Comparison of ENCODE assay signal across 18 cellular contexts in the genomic region with DNA sequence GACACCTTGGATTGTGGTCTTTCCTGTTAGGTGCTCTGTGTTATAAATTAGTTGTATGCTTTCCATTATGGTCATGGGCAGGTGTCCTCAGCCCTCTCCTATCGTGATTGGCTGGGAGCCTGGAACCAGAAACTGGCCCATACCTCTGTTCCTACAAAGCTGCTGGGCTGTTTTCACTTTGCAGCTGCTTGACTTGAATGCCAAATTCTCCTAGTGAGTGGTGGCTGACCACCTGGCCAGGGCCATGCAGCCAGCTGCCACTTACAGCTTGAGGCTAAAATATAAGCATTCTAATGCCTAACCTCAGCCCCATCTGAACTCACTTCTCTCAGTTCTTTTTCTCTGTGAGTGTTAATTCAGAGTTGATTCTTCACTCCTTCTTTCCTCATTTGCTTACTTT.
DNase-seq lines count a peak whose midpoint lies in the region; ATAC-seq, FAIRE-seq and TF ChIP-seq lines count a peak whose summit lies in the region.
"Had no signal": no experiment of that assay in that cellular context is flagged by ENCODE, and none has a peak within 500 bp of the region (broad histone marks: within the 10 kb centered on the region; RNA-seq: fewer than 3 reads in every experiment).

No MANE protein-coding gene starts in this region.

- ATAC-seq in left ventricle myocardium superior (peak; percentile 12), right cardiac atrium (no peak), GM12878 (peak; percentile 38), GM21367 (IDR thresholded peaks at IDR 0.05; ENCODE audit: unreplicated experiment) (no peak)
- ATAC-seq: left cardiac atrium; stimulated activated naive CD8-positive, alpha-beta T cell treated with anti-CD3 and anti-CD28 coated beads, Interleukin-15, amount 100 ng/mL, for 72 hours had no signal

- no peak for TF ChIP-seq EP300 in GM12878 (IDR thresholded peaks at IDR 0.05; ENCODE audit: borderline replicate concordance in 1 of 2, control insufficient read depth in 1 of 2, low read depth in 2 of 2, low read length in 2 of 2)

- H3K9ac ChIP-seq in GM12878 (ENCODE audit: control insufficient read depth, insufficient read depth, low read length), result no peak overlapping the region
- H3K9ac ChIP-seq: parathyroid adenoma had no signal

- H3K4me2 ChIP-seq in GM12878 (ENCODE audit: control insufficient read depth, insufficient read depth), result no peak overlapping the region

- H3K4me1 ChIP-seq in right cardiac atrium (ENCODE audit: control insufficient read depth, insufficient read depth, low read length) (peaks cover 2% of the 10 kb centered on the region), GM12878 (ENCODE audit: control insufficient read depth, insufficient read depth, low read length) (no peaks in the 10 kb centered on the region)
- H3K4me1 ChIP-seq: parathyroid adenoma, uterus had no signal

- TF ChIP-seq POLR2A in GM12878 (IDR thresholded peaks at IDR 0.05; ENCODE audit: low read depth, low read length), result no peak

- DNase-seq in left ventricle myocardium superior (no peak), right cardiac atrium (no peak), NCI-H510A treated with DMSO at 0.1 percent for 48 hours (lab: John Stamatoyannopoulos, UW) (peak; percentile 22), GM12878 (ENCODE audit: low read depth, low spot score) (no peak), NCI-H345 (lab: John Stamatoyannopoulos, UW) (no peak)
- DNase-seq in stimulated activated CD4-positive, alpha-beta T cell treated with anti-CD3 and anti-CD28 coated beads, Interleukin-2, amount 100 ng/mL, for 48 hours, result no peak
- no peak for DNase-seq in activated CD4-positive, alpha-beta T cell treated with anti-CD3 and anti-CD28 coated beads for 1 hour
- DNase-seq: ACHN; activated CD4-positive, alpha-beta T cell treated with anti-CD3 and anti-CD28 coated beads, Interleukin-2, amount 10 ng/mL, durations not matched to agents 7 days and 5 days; activated T-cell treated with anti-CD3 and anti-CD28 coated beads, Interleukin-2, amount 50 U/mL, for 1 hour; CD4-positive, alpha-beta T cell; left cardiac atrium; stimulated activated naive CD8-positive, alpha-beta T cell treated with anti-CD3 and anti-CD28 coated beads, Interleukin-15, amount 100 ng/mL, for 72 hours; T1000; uterus had no signal

- H3K27me3 ChIP-seq in right cardiac atrium (ENCODE audit: control insufficient read depth, insufficient read depth), result no peaks in the 10 kb centered on the region
- H3K27me3 ChIP-seq in GM12878 (replicated peaks in 1 of 2; ENCODE audit: control insufficient read depth in 2 of 2, insufficient read depth in 2 of 2, low read length in 1 of 2), result no peaks in the 10 kb centered on the region
- H3K27me3 ChIP-seq: uterus had no signal

- no peak for TF ChIP-seq RAD21 in GM12878 (IDR thresholded peaks at IDR 0.05; ENCODE audit: insufficient read depth, low read depth, low read length)

- no TSS peak for BruUV-seq in GM12878 (replicated peaks; lab: Mats Ljungman, UMichigan)

- RAD21 ChIA-PET in GM12878 (lab: Charles Lee; ENCODE audit: unreplicated experiment), result no interaction called here

- H3K4me3 ChIP-seq in right cardiac atrium (ENCODE audit: low read length) (no peak overlapping the region), GM12878 (no peak overlapping the region)
- H3K4me3 ChIP-seq: uterus had no signal

- no peaks in the 10 kb centered on the region for H4K20me1 ChIP-seq in GM12878 (ENCODE audit: control insufficient read depth, insufficient read depth)

- H3K27ac ChIP-seq in right cardiac atrium (ENCODE audit: low read length) (no peak overlapping the region), GM12878 (ENCODE audit: control insufficient read depth, insufficient read depth) (no peak overlapping the region)
- H3K27ac ChIP-seq: parathyroid adenoma, uterus had no signal

- SMC1A ChIA-PET in GM12878 (lab: Charles Lee; ENCODE audit: uncharacterized antibody, unreplicated experiment), result no interaction called here

- H2AFZ ChIP-seq in GM12878 (ENCODE audit: control insufficient read depth, low read depth, low read length), result no peak overlapping the region

- intact Hi-C loops in left ventricle myocardium superior (cut with micrococcal nuclease), result no loop called here
- intact Hi-C loops in right cardiac atrium (cut with DNase I), result no loop called here
- intact Hi-C loops in GM12878 (cut with micrococcal nuclease; ENCODE audit: unreplicated experiment), result no loop called here

- WGBS in right cardiac atrium, result 72% methylated on average over 1 of the region's 1 CpG
- WGBS in GM12878 (ENCODE audit: insufficient coverage, insufficient replicate concordance, low lambda C conversion rate, missing lambda C conversion rate), result 0% methylated on average over 1 of the region's 1 CpG

- in situ Hi-C loops in GM12878 (cut with MboI), result no loop called here

- no peaks in the 10 kb centered on the region for H3K79me2 ChIP-seq in GM12878 (ENCODE audit: control insufficient read depth, insufficient read depth, low read length)
- H3K79me2 ChIP-seq: parathyroid adenoma had no signal

- H3K36me3 ChIP-seq in GM12878 (ENCODE audit: control insufficient read depth in 2 of 2, insufficient read depth in 2 of 2, low read length in 1 of 2), result no peaks in the 10 kb centered on the region
- H3K36me3 ChIP-seq: uterus had no signal

- POLR2A ChIA-PET in GM12878 (lab: Charles Lee), result no interaction called here

- H3K9me3 ChIP-seq in right cardiac atrium (ENCODE audit: control insufficient read depth, low read length), result no peaks in the 10 kb centered on the region
- no peaks in the 10 kb centered on the region for H3K9me3 ChIP-seq in GM12878 (replicated peaks; ENCODE audit: control insufficient read depth, insufficient read depth, low read length)
- H3K9me3 ChIP-seq: uterus had no signal

- no peak for FAIRE-seq in GM12878 (lab: Jason Lieb, UNC)
- FAIRE-seq: G401.6 had no signal

- no peak for TF ChIP-seq CTCF in GM12878 (IDR thresholded peaks at IDR 0.05 in 2 of 3, conservative IDR thresholded peaks at IDR 0.05 in 1 of 3; ENCODE audit: control insufficient read depth in 2 of 3, extremely low read depth in 1 of 3, insufficient read depth in 1 of 3, low read depth in 3 of 3, low read length in 3 of 3)

- CTCF ChIA-PET in GM12878 (lab: Yijun Ruan, JAX), result no interaction called here

TF ChIP-seq in GM12878, 131 proteins besides CTCF, POLR2A, EP300 and RAD21 (continues in another document):
- TF ChIP-seq, protein P1, sequence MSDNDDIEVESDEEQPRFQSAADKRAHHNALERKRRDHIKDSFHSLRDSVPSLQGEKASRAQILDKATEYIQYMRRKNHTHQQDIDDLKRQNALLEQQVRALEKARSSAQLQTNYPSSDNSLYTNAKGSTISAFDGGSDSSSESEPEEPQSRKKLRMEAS (IDR thresholded peaks at IDR 0.05; ENCODE audit: low read depth, low read length), result no peak
- TF ChIP-seq CHD4 (IDR thresholded peaks at IDR 0.05), result no peak
- TF ChIP-seq EED (IDR thresholded peaks at IDR 0.05; ENCODE audit: low read depth), result no peak
- TF ChIP-seq RFX5 (IDR thresholded peaks at IDR 0.05; ENCODE audit: low read depth, low read length), result no peak
- TF ChIP-seq FOS (IDR thresholded peaks at IDR 0.05; ENCODE audit: borderline replicate concordance, extremely low read depth, insufficient read length), result no peak
- TF ChIP-seq E2F8 (IDR thresholded peaks at IDR 0.05; ENCODE audit: low read depth, partially characterized antibody), result no peak
- TF ChIP-seq CHD1 (IDR thresholded peaks at IDR 0.05; ENCODE audit: low read depth, low read length), result no peak
- TF ChIP-seq ZBED1 (IDR thresholded peaks at IDR 0.05; ENCODE audit: borderline replicate concordance), result no peak
- no peak for TF ChIP-seq ZNF217 (IDR thresholded peaks at IDR 0.05)
- no peak for TF ChIP-seq HCFC1 (IDR thresholded peaks at IDR 0.05; ENCODE audit: low read length)
- no peak for TF ChIP-seq RELA (IDR thresholded peaks at IDR 0.05; ENCODE audit: borderline replicate concordance, partially characterized antibody)

Comparison
In these comparisons a context has a peak if more than half of its experiments do, and no peak if none do; other contexts are left out.
1. ATAC-seq: peak in left ventricle myocardium superior (single experiment) and GM12878 (single experiment); none in right cardiac atrium (0 of 2) and GM21367 (single experiment).